ENCODE assay signal across 8 cellular contexts in the genomic region with DNA sequence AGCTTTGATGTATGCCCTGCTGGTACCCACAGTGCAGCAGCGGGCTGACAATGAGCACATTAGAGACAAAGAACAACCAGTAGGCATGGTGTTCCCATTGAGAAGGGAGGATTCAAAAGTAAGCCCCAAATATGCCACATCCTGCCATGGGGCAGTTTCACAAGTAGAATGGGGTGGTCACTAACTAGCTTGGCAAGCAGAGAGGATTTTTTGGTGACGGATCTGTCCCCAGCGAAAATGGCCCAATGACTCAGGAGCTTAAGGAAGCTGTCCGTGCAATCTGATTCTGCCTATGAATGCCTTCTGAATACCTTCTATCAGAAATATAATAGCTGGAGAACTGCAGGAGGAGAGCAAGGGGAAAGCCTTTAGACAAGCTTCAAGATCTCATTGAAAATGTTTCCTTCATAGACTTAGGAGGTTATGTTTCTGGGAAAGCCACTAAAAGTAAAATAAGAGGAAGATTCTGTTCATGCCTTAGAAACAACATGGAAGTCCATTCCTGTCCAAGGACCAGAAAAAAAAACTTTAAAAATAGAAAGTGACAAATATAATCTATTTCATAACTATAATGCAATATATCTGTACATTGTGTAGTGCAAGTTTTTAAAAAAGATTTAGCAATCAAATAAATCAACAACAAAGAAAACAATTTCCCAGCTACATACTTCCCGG.
"Had no signal": no experiment of that assay in that cellular context is flagged by ENCODE, and none has a peak within 500 bp of the region (broad histone marks: within the 10 kb centered on the region; RNA-seq: fewer than 3 reads in every experiment).

No MANE protein-coding gene starts in this region.

- H3K4me3 ChIP-seq: HAP-1, K562 had no signal

- ATAC-seq: HCT116, K562 had no signal

- H3K9me3 ChIP-seq: HAP-1 had no signal

- H3K36me3 ChIP-seq: HAP-1 had no signal

- DNase-seq: GOT3, H7, HFFc6, IMR-90 had no signal

- FAIRE-seq: K562 had no signal

- H3K4me1 ChIP-seq: HAP-1 had no signal

- H3K27ac ChIP-seq: HL-60 had no signal
